8 cellular contexts compared by ENCODE assay signal in genomic region chr17:30378191-30378796, GRCh38. TPM values are rescaled to one million over a fixed set of nuclear protein-coding genes. Genes with fewer than 3 reads are reported as not detected.
DNase-seq lines count a peak whose midpoint lies in the region; ATAC-seq, FAIRE-seq and TF ChIP-seq lines count a peak whose summit lies in the region.

No MANE protein-coding gene starts in this region.

- WGBS in SK-N-SH (ENCODE audit: low lambda C conversion rate): 45% methylated on average over 32 of the region's 32 CpGs
- under 1% methylated on average over 29 of the region's 32 CpGs for WGBS in HepG2 (ENCODE audit: low lambda C conversion rate)

- H3K4me3 ChIP-seq in SK-N-SH (ENCODE audit: low read depth in 2 of 2, low read length in 1 of 2) (peak overlapping the region; percentile 70 to 95), cardiac fibroblast (replicated peaks in 1 of 2; ENCODE audit: low read depth in 2 of 2, low read length in 2 of 2) (peak overlapping the region; percentile 18 to 78), HepG2 (replicated peaks in 1 of 3; ENCODE audit: insufficient read depth in 1 of 3, low read depth in 2 of 3, low read length in 3 of 3) (peak overlapping the region; percentile 92 to 94 (median 92))

- peak overlapping the region; percentile 98 for H2AFZ ChIP-seq in SK-N-SH (ENCODE audit: low read depth)
- H2AFZ ChIP-seq in HepG2 (ENCODE audit: low read length): peak overlapping the region; percentile 33

- no peak for TF ChIP-seq EP300 in SK-N-SH (IDR thresholded peaks at IDR 0.05; ENCODE audit: borderline replicate concordance in 1 of 2, low read depth in 1 of 2, low read length in 1 of 2)
- TF ChIP-seq EP300 in HepG2 (IDR thresholded peaks at IDR 0.05; ENCODE audit: low read depth in 2 of 2, low read length in 2 of 2): no peak
- TF ChIP-seq EP300 in HepG2 (CRISPR knock-in tag; IDR thresholded peaks at IDR 0.05; ENCODE audit: borderline replicate concordance): no peak

- H3K9me2 ChIP-seq in SK-N-SH: no peaks in the 10 kb centered on the region

- H3K27ac ChIP-seq in SK-N-SH (ENCODE audit: low read depth in 2 of 2, low read length in 1 of 2) (peak overlapping the region; percentile 62 to 74; a peak in 2 of 4 replicates), HepG2 (ENCODE audit: extremely low read length, insufficient read depth, low read length) (peak overlapping the region; percentile 6)

- TF ChIP-seq RAD21 in SK-N-SH (IDR thresholded peaks at IDR 0.05; ENCODE audit: low read length): no peak
- TF ChIP-seq RAD21 in HepG2 (CRISPR knock-in tag; IDR thresholded peaks at IDR 0.05): 0 out of 2 replicates have a peak, but pooled peaks have one; percentile 8

- CTCF ChIA-PET in SK-N-SH (lab: Yijun Ruan, JAX): interaction anchor here (0.7 to 1.6 kb wide), 4 partner anchors 10 to 38 kb away, joined by 3 to 5 read pairs (median 3); no protein-coding TSS in a partner anchor
- CTCF ChIA-PET in HepG2 (lab: Yijun Ruan, JAX; ENCODE audit: low intra/inter-chr PET ratio, low total read pairs): interaction anchor here (1.0 kb wide), 1 partner anchor 39 kb away, joined by 3 read pairs; no protein-coding TSS in a partner anchor

- in situ Hi-C loops in HepG2 (cut with HindIII; ENCODE audit: extremely low pct_ligation_motif_present, low pct_unique_long_range_greater_than_20kb): loop anchor here (5.0 kb wide), 1 partner anchor 36 kb away; no protein-coding TSS in a partner anchor

- peak; percentile 58 for DNase-seq in SK-N-SH
- DNase-seq in T-helper 9 cell: peak; percentile 43
- peak in 1 of 2 donors; percentile 31 for DNase-seq in cardiac fibroblast (ENCODE audit: low read depth in 2 of 2)
- DNase-seq in HepG2 (ENCODE audit: low spot score): no peak
- peak; percentile 32 for DNase-seq in stimulated activated CD8-positive, alpha-beta memory T cell treated with anti-CD3 and anti-CD28 coated beads, Interleukin-12 subunit alpha, Interleukin-12 subunit beta, amount 100 ng/mL, for 1 hour (ENCODE audit: low read depth)
- no peak for DNase-seq in OCI-M1 (lab: John Stamatoyannopoulos, UW)
- no peak for DNase-seq in NCI-H187 (lab: John Stamatoyannopoulos, UW)

- H3K79me2 ChIP-seq in SK-N-SH (ENCODE audit: insufficient read depth) (peaks cover 42% of the 10 kb centered on the region), HepG2 (ENCODE audit: insufficient read depth, low read length) (peaks cover 45% of the 10 kb centered on the region)

- H3K36me3 ChIP-seq in SK-N-SH (replicated peaks in 1 of 2; ENCODE audit: control insufficient read depth in 1 of 2, insufficient read depth in 2 of 2, low read length in 1 of 2) (no peaks in the 10 kb centered on the region), HepG2 (replicated peaks in 1 of 2; ENCODE audit: control insufficient read depth in 1 of 2, insufficient read depth in 2 of 2, low read length in 2 of 2) (no peaks in the 10 kb centered on the region; a peak in 1 of 5 replicates)

- no peak for TF ChIP-seq POLR2A in HepG2 (IDR thresholded peaks at IDR 0.05; ENCODE audit: insufficient read depth in 1 of 2, low read depth in 2 of 2, low read length in 2 of 2)

- H4K20me1 ChIP-seq in SK-N-SH (ENCODE audit: insufficient read depth) (peaks cover 23% of the 10 kb centered on the region; the same call in 1 of the 2 replicates), HepG2 (ENCODE audit: insufficient read depth, low read length) (peaks cover 26% of the 10 kb centered on the region)

- H3K4me1 ChIP-seq in SK-N-SH (ENCODE audit: control insufficient read depth in 1 of 2, insufficient read depth in 2 of 2, low read depth in 1 of 2, low read length in 1 of 2): peaks cover 5 to 21% of the 10 kb centered on the region in 2 experiments; a peak in 3 of 4 replicates
- H3K4me1 ChIP-seq in HepG2 (ENCODE audit: insufficient read depth, low read length): peaks cover 59% of the 10 kb centered on the region

- TSS peak; percentile 87 for BruUV-seq in HepG2 (replicated peaks; lab: Mats Ljungman, UMichigan)

- intact Hi-C loops in HepG2 (cut with micrococcal nuclease; ENCODE audit: unreplicated experiment): no loop called here

- POLR2A ChIA-PET in SK-N-SH (lab: Yijun Ruan, JAX) (no interaction called here), HepG2 (lab: Yijun Ruan, JAX) (interaction anchor here (1.2 to 8.1 kb wide), 3 partner anchors 16 to 98 kb away, joined by 3 to 114 read pairs (median 3); partner anchors contain the start of gene GOSR1)

- H3K27me3 ChIP-seq in SK-N-SH (ENCODE audit: insufficient read depth) (no peaks in the 10 kb centered on the region), HepG2 (ENCODE audit: control insufficient read depth in 1 of 2, insufficient read depth in 2 of 2, low read length in 2 of 2) (no peaks in the 10 kb centered on the region; a peak in 1 of 5 replicates)

- H3K9ac ChIP-seq in SK-N-SH: peak overlapping the region; percentile 80; the same call in 1 of the 2 replicates
- H3K9ac ChIP-seq in HepG2 (ENCODE audit: insufficient read depth, low read depth, low read length): peak overlapping the region; percentile 86

- no peaks in the 10 kb centered on the region for H3K9me3 ChIP-seq in SK-N-SH
- H3K9me3 ChIP-seq in HepG2 (ENCODE audit: low read length): no peaks in the 10 kb centered on the region

- FAIRE-seq in HepG2 (lab: Jason Lieb, UNC): no peak

- no peak for TF ChIP-seq CTCF in SK-N-SH (IDR thresholded peaks at IDR 0.05)
- TF ChIP-seq CTCF in cardiac fibroblast (IDR thresholded peaks at IDR 0.05; ENCODE audit: low read depth, low read length): no peak
- 0 out of 2 replicates have a peak, but pooled peaks have one; percentile 3 for TF ChIP-seq CTCF in HepG2 (CRISPR knock-in tag; IDR thresholded peaks at IDR 0.05)

- peak overlapping the region; percentile 92 for H3K4me2 ChIP-seq in SK-N-SH
- H3K4me2 ChIP-seq in HepG2 (ENCODE audit: low read depth, low read length): peak overlapping the region; percentile 95

- H3F3A ChIP-seq in SK-N-SH (replicated peaks; ENCODE audit: insufficient read depth): no peaks in the 10 kb centered on the region

- no peak for ATAC-seq in SK-N-SH treated with all-trans-retinoic acid at 6 μM for 48 hours
- peak; percentile 17; the same call in 1 of the 3 replicates for ATAC-seq in HepG2

TF ChIP-seq in SK-N-SH treated with all-trans-retinoic acid at 6 μM for 48 hours, 23 proteins besides CTCF, POLR2A, EP300 and RAD21 (continues in another document):
- no peak for TF ChIP-seq ARNTL (CRISPR knock-in tag; IDR thresholded peaks at IDR 0.05; ENCODE audit: borderline replicate concordance, low read depth)

RNA-seq across cellular contexts. Expression of gene CPD, which starts 0.4 kb away (rescaled TPM):
- polyA plus RNA-seq in SK-N-SH (2012; rRNA removed) (12.5 and 16.5 TPM in 2 replicates), HepG2 (2011; rRNA removed) (43.2 and 46.1 TPM in 2 replicates)
- 20.7 and 20.8 TPM in 2 replicates for polyA plus RNA-seq in SK-N-SH (2012; cell fraction: cytosol; rRNA removed)
- 8.2 and 14.7 TPM in 2 replicates for polyA plus RNA-seq in SK-N-SH (2012; cell fraction: nucleus; rRNA removed)
- total RNA-seq in HepG2 (2016; rRNA removed; fragmentation: Illumina TruSeq; extraction: Trizol): 54.3 and 72.3 TPM in 2 replicates
- total RNA-seq in HepG2 (2016; cell fraction: cytosol; rRNA removed; fragmentation: Illumina TruSeq; extraction: Trizol; ENCODE audit: low read depth): 4.9 and 6.4 TPM in 2 replicates
- total RNA-seq in HepG2 (2016; cell fraction: insoluble cytoplasmic fraction; rRNA removed; fragmentation: Illumina TruSeq; extraction: Trizol): 47.8 and 69.6 TPM in 2 replicates
- 8.6 and 11.7 TPM in 2 replicates for total RNA-seq in HepG2 (2016; cell fraction: membrane; rRNA removed; fragmentation: Illumina TruSeq; extraction: Trizol)
- total RNA-seq in HepG2 (2016; cell fraction: nucleus; rRNA removed; fragmentation: Illumina TruSeq; extraction: Trizol): 89.9 and 106 TPM in 2 replicates
- polyA plus RNA-seq in HepG2 (2011; cell fraction: cytosol; rRNA removed): 19.6 and 35.4 TPM in 2 replicates
- 15.6 and 17.4 TPM in 2 replicates for polyA plus RNA-seq in HepG2 (2011; cell fraction: nucleus; rRNA removed)
- 71.5 and 80.7 TPM in 2 replicates for polyA plus RNA-seq in HepG2 (2012)
- 1.1 and 1.5 TPM in 2 replicates for polyA plus RNA-seq in HepG2 (2016; cell fraction: cytosol; fragmentation: Illumina TruSeq; extraction: Trizol; ENCODE audit: low read depth)
- polyA plus RNA-seq in HepG2 (2016; cell fraction: insoluble cytoplasmic fraction; fragmentation: Illumina TruSeq; extraction: Trizol; ENCODE audit: low read depth): 17.2 and 18.1 TPM in 2 replicates
- 2.5 and 3.0 TPM in 2 replicates for polyA plus RNA-seq in HepG2 (2016; cell fraction: membrane; fragmentation: Illumina TruSeq; extraction: Trizol; ENCODE audit: low read depth)
- polyA plus RNA-seq in HepG2 (2016; cell fraction: nucleus; fragmentation: Illumina TruSeq; extraction: Trizol; ENCODE audit: insufficient read depth, low read depth): 36.8 and 40.4 TPM in 2 replicates
- 43.4 and 65.4 TPM in 2 replicates for polyA minus RNA-seq in HepG2 (2011; rRNA and poly(A)+ RNA removed; ENCODE audit: low replicate concordance)
- 152 and 251 TPM in 2 replicates for polyA minus RNA-seq in HepG2 (2011; cell fraction: cytosol; rRNA and poly(A)+ RNA removed)
- polyA minus RNA-seq in HepG2 (2011; cell fraction: nucleus; rRNA and poly(A)+ RNA removed): 101 and 151 TPM in 2 replicates

RNA-seq across cellular contexts. Expression of gene TMIGD1, which starts 44.4 kb away (rescaled TPM):
- not detected in 2 replicates for polyA plus RNA-seq in SK-N-SH (2012; rRNA removed)
- not detected in 2 replicates for polyA plus RNA-seq in SK-N-SH (2012; cell fraction: cytosol; rRNA removed)
- not detected in 2 replicates for polyA plus RNA-seq in SK-N-SH (2012; cell fraction: nucleus; rRNA removed)
- not detected in 2 replicates for total RNA-seq in HepG2 (2016; rRNA removed; fragmentation: Illumina TruSeq; extraction: Trizol)
- total RNA-seq in HepG2 (2016; cell fraction: cytosol; rRNA removed; fragmentation: Illumina TruSeq; extraction: Trizol; ENCODE audit: low read depth): not detected in 2 replicates
- total RNA-seq in HepG2 (2016; cell fraction: insoluble cytoplasmic fraction; rRNA removed; fragmentation: Illumina TruSeq; extraction: Trizol): not detected in 2 replicates
- total RNA-seq in HepG2 (2016; cell fraction: membrane; rRNA removed; fragmentation: Illumina TruSeq; extraction: Trizol): not detected in 2 replicates
- not detected in 2 replicates for total RNA-seq in HepG2 (2016; cell fraction: nucleus; rRNA removed; fragmentation: Illumina TruSeq; extraction: Trizol)
- not detected in 2 replicates for polyA plus RNA-seq in HepG2 (2011; rRNA removed)
- polyA plus RNA-seq in HepG2 (2011; cell fraction: cytosol; rRNA removed): 0.06 TPM in 1 of 2 replicates, not detected in the other
- not detected in 2 replicates for polyA plus RNA-seq in HepG2 (2011; cell fraction: nucleus; rRNA removed)
- not detected in 2 replicates for polyA plus RNA-seq in HepG2 (2012)
- not detected in 2 replicates for polyA plus RNA-seq in HepG2 (2016; cell fraction: cytosol; fragmentation: Illumina TruSeq; extraction: Trizol; ENCODE audit: low read depth)
- not detected in 2 replicates for polyA plus RNA-seq in HepG2 (2016; cell fraction: insoluble cytoplasmic fraction; fragmentation: Illumina TruSeq; extraction: Trizol; ENCODE audit: low read depth)
- not detected in 2 replicates for polyA plus RNA-seq in HepG2 (2016; cell fraction: membrane; fragmentation: Illumina TruSeq; extraction: Trizol; ENCODE audit: low read depth)
- polyA plus RNA-seq in HepG2 (2016; cell fraction: nucleus; fragmentation: Illumina TruSeq; extraction: Trizol; ENCODE audit: insufficient read depth, low read depth): not detected in 2 replicates
- not detected in 2 replicates for polyA minus RNA-seq in HepG2 (2011; rRNA and poly(A)+ RNA removed; ENCODE audit: low replicate concordance)
- not detected in 2 replicates for polyA minus RNA-seq in HepG2 (2011; cell fraction: cytosol; rRNA and poly(A)+ RNA removed)
- not detected in 2 replicates for polyA minus RNA-seq in HepG2 (2011; cell fraction: nucleus; rRNA and poly(A)+ RNA removed)

Comparison
In these comparisons a context has a peak if more than half of its experiments do, and no peak if none do; other contexts are left out.
1. DNase-seq: peak in SK-N-SH (single experiment), T-helper 9 cell (single experiment) and stimulated activated CD8-positive, alpha-beta memory T cell treated with anti-CD3 and anti-CD28 coated beads, Interleukin-12 subunit alpha, Interleukin-12 subunit beta, amount 100 ng/mL, for 1 hour (single experiment); none in HepG2 (single experiment), OCI-M1 (single experiment) and NCI-H187 (0 of 2).
2. Of the 25 proteins assayed by ChIP-seq in both HepG2 and SK-N-SH: peak only in HepG2: CTCF, FOSL2, MAX, PBX3 and RAD21; only in SK-N-SH: none; in both: none; in neither: 20.
3. Peak in every context shown above with its lines, with median percentiles within 50 percentile points of each other: H3K4me3 ChIP-seq.